1 cellular context compared by ENCODE assay signal in the genomic region with DNA sequence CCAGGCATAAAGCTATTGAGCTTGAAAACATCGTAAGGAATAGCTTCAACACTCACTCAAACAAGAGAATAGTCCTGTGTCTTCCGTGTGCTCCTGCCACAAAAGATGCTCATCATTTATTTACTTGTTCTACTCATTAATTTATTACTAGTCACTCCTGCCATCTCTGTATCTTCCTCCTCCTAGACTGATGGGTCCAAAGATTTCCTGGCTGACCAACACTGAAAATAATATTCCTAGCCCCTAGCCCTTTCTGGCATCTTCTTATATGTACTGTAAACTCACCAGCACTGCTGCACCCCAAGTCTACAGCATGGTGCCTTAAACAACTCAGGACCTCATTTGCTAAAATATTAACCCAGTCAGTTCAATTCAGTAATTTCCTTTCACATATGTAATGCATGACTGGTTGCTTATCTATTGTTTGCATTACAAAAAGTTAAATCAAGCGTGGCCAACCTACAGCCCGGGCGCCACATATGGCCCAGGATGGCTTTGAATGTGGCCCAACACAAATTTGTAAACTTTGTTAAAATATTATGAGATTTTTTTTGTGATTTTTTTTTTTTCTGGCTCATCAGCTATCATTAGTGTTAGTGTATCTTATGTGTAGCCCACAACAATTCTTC.
TF ChIP-seq lines count a peak whose summit lies in the region.

No MANE protein-coding gene starts in this region.

TF ChIP-seq in GM23338, 12 proteins besides CTCF, POLR2A, EP300 and RAD21 (continued from another document):
- TF ChIP-seq, protein P1, sequence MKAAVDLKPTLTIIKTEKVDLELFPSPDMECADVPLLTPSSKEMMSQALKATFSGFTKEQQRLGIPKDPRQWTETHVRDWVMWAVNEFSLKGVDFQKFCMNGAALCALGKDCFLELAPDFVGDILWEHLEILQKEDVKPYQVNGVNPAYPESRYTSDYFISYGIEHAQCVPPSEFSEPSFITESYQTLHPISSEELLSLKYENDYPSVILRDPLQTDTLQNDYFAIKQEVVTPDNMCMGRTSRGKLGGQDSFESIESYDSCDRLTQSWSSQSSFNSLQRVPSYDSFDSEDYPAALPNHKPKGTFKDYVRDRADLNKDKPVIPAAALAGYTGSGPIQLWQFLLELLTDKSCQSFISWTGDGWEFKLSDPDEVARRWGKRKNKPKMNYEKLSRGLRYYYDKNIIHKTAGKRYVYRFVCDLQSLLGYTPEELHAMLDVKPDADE (IDR thresholded peaks at IDR 0.05): no peak
- TF ChIP-seq STAT1 (IDR thresholded peaks at IDR 0.05; ENCODE audit: unreplicated experiment) (no peak), NANOG (IDR thresholded peaks at IDR 0.05; ENCODE audit: borderline replicate concordance) (no peak), ZNF331 (CRISPR knock-in tag; IDR thresholded peaks at IDR 0.05; ENCODE audit: low read depth) (no peak), CREB1 (CRISPR knock-in tag; IDR thresholded peaks at IDR 0.05; ENCODE audit: low read depth) (no peak), POLR2AphosphoS5 (IDR thresholded peaks at IDR 0.05; ENCODE audit: low read depth) (no peak), EZH2phosphoT487 (IDR thresholded peaks at IDR 0.05; ENCODE audit: unreplicated experiment) (no peak)
- TF ChIP-seq, protein P2, sequence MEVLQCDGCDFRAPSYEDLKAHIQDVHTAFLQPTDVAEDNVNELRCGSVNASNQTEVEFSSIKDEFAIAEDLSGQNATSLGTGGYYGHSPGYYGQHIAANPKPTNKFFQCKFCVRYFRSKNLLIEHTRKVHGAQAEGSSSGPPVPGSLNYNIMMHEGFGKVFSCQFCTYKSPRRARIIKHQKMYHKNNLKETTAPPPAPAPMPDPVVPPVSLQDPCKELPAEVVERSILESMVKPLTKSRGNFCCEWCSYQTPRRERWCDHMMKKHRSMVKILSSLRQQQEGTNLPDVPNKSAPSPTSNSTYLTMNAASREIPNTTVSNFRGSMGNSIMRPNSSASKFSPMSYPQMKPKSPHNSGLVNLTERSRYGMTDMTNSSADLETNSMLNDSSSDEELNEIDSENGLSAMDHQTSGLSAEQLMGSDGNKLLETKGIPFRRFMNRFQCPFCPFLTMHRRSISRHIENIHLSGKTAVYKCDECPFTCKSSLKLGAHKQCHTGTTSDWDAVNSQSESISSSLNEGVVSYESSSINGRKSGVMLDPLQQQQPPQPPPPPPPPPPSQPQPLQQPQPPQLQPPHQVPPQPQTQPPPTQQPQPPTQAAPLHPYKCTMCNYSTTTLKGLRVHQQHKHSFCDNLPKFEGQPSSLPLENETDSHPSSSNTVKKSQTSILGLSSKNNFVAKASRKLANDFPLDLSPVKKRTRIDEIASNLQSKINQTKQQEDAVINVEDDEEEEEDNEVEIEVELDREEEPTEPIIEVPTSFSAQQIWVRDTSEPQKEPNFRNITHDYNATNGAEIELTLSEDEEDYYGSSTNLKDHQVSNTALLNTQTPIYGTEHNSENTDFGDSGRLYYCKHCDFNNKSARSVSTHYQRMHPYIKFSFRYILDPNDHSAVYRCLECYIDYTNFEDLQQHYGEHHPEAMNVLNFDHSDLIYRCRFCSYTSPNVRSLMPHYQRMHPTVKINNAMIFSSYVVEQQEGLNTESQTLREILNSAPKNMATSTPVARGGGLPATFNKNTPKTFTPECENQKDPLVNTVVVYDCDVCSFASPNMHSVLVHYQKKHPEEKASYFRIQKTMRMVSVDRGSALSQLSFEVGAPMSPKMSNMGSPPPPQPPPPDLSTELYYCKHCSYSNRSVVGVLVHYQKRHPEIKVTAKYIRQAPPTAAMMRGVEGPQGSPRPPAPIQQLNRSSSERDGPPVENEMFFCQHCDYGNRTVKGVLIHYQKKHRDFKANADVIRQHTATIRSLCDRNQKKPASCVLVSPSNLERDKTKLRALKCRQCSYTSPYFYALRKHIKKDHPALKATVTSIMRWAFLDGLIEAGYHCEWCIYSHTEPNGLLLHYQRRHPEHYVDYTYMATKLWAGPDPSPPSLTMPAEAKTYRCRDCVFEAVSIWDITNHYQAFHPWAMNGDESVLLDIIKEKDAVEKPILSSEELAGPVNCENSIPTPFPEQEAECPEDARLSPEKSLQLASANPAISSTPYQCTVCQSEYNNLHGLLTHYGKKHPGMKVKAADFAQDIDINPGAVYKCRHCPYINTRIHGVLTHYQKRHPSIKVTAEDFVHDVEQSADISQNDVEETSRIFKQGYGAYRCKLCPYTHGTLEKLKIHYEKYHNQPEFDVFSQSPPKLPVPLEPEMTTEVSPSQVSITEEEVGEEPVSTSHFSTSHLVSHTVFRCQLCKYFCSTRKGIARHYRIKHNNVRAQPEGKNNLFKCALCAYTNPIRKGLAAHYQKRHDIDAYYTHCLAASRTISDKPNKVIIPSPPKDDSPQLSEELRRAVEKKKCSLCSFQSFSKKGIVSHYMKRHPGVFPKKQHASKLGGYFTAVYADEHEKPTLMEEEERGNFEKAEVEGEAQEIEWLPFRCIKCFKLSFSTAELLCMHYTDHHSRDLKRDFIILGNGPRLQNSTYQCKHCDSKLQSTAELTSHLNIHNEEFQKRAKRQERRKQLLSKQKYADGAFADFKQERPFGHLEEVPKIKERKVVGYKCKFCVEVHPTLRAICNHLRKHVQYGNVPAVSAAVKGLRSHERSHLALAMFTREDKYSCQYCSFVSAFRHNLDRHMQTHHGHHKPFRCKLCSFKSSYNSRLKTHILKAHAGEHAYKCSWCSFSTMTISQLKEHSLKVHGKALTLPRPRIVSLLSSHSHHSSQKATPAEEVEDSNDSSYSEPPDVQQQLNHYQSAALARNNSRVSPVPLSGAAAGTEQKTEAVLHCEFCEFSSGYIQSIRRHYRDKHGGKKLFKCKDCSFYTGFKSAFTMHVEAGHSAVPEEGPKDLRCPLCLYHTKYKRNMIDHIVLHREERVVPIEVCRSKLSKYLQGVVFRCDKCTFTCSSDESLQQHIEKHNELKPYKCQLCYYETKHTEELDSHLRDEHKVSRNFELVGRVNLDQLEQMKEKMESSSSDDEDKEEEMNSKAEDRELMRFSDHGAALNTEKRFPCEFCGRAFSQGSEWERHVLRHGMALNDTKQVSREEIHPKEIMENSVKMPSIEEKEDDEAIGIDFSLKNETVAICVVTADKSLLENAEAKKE (CRISPR knock-in tag; IDR thresholded peaks at IDR 0.05): no peak
- TF ChIP-seq, protein P3, sequence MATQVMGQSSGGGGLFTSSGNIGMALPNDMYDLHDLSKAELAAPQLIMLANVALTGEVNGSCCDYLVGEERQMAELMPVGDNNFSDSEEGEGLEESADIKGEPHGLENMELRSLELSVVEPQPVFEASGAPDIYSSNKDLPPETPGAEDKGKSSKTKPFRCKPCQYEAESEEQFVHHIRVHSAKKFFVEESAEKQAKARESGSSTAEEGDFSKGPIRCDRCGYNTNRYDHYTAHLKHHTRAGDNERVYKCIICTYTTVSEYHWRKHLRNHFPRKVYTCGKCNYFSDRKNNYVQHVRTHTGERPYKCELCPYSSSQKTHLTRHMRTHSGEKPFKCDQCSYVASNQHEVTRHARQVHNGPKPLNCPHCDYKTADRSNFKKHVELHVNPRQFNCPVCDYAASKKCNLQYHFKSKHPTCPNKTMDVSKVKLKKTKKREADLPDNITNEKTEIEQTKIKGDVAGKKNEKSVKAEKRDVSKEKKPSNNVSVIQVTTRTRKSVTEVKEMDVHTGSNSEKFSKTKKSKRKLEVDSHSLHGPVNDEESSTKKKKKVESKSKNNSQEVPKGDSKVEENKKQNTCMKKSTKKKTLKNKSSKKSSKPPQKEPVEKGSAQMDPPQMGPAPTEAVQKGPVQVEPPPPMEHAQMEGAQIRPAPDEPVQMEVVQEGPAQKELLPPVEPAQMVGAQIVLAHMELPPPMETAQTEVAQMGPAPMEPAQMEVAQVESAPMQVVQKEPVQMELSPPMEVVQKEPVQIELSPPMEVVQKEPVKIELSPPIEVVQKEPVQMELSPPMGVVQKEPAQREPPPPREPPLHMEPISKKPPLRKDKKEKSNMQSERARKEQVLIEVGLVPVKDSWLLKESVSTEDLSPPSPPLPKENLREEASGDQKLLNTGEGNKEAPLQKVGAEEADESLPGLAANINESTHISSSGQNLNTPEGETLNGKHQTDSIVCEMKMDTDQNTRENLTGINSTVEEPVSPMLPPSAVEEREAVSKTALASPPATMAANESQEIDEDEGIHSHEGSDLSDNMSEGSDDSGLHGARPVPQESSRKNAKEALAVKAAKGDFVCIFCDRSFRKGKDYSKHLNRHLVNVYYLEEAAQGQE (IDR thresholded peaks at IDR 0.05; ENCODE audit: unreplicated experiment): no peak
